In the genomic region with DNA sequence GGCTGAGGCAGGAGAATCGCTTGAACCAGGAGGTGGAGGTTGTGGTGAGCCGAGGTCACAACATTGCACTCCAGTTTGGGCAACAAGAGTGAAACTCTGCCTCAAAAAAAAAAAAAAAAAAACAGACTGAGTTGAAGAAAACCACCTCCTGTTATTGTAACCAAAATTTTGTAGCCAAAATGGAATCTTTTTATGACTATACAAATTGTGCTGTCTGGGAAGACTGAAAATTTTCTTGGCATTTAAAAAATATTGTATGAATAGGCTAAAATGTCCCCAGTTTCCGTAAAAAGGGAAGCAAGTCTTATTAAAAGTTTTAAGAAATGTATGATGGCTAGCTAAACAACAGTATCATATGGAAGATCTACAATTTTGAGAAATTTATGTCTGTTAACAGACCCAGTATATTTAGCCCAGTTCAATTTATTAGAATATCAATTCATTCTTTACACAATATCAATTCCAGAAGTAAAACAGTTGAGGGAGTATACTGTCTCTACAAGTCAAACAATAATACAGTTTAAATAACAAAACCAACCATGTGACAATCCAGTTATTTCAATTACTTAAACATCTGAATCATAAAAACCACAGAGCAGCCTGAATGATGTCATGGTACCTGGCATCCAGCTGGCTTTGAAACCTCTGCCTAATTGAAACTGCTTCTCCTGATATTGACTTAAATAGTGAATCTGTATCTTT, we compare ENCODE assay signal across 8 cellular contexts.
DNase-seq lines count a peak whose midpoint lies in the region; ATAC-seq, FAIRE-seq and TF ChIP-seq lines count a peak whose summit lies in the region.

No MANE protein-coding gene starts in this region.

- no peak for FAIRE-seq in A549 (lab: Jason Lieb, UNC)

- TF ChIP-seq RAD21 in A549 (conservative IDR thresholded peaks at IDR 0.05 in 1 of 2, IDR thresholded peaks at IDR 0.05 in 1 of 2), result no peak; a peak in 1 of 5 replicates

- POLR2A ChIA-PET in A549 (lab: Yijun Ruan, JAX), result interaction anchor here (1.0 kb wide), 2 partner anchors 164 to 168 kb away, joined by 3 to 6 read pairs; no protein-coding TSS in a partner anchor

- peak overlapping the region in 1 of 2 experiments; percentile 63; a peak in 2 of 6 replicates for H3K27ac ChIP-seq in A549

- TF ChIP-seq POLR2A in A549 (IDR thresholded peaks at IDR 0.05; ENCODE audit: low read length), result no peak

- H3K4me2 ChIP-seq in A549, result peak overlapping the region; percentile 24

- TF ChIP-seq CTCF in A549 (IDR thresholded peaks at IDR 0.05) (no peak), osteocyte (IDR thresholded peaks at IDR 0.05) (no peak)

- peak overlapping the region; percentile 5 for H3K27ac Mint-ChIP-seq in osteocyte (ENCODE audit: unreplicated experiment)

- no peaks in the 10 kb centered on the region for H3K27me3 Mint-ChIP-seq in osteocyte (ENCODE audit: unreplicated experiment)

- peaks cover 23% of the 10 kb centered on the region for H3K4me1 Mint-ChIP-seq in osteocyte (ENCODE audit: unreplicated experiment)

- DNase-seq in A549 (ENCODE audit: low read depth in 1 of 2, low spot score in 1 of 2) (peak; percentile 26 to 65), osteocyte (ENCODE audit: extremely low spot score, unreplicated experiment) (no peak), NK-92 (lab: John Stamatoyannopoulos, UW; ENCODE audit: unreplicated experiment) (no peak)
- no peak for DNase-seq in effector CD4-positive, alpha-beta T cell
- DNase-seq in activated CD8-positive, alpha-beta memory T cell treated with anti-CD3 and anti-CD28 coated beads, Interleukin-2, amount 50 U/mL, for 48 hours, result no peak

- no peaks in the 10 kb centered on the region for H3K9me3 ChIP-seq in A549

- no peak overlapping the region for H3K4me3 Mint-ChIP-seq in osteocyte (ENCODE audit: unreplicated experiment)

- CTCF ChIA-PET in A549 (lab: Yijun Ruan, JAX), result interaction anchor here (0.6 to 0.7 kb wide), 2 partner anchors 8 to 247 kb away, joined by 3 to 5 read pairs; no protein-coding TSS in a partner anchor

- WGBS in A549 (ENCODE audit: missing lambda C conversion rate), result 79% methylated on average over 3 of the region's 3 CpGs

- no peaks in the 10 kb centered on the region for H3K9me3 Mint-ChIP-seq in osteocyte (ENCODE audit: unreplicated experiment)

- no peak overlapping the region for H3K4me3 ChIP-seq in A549

- no peak; a peak in 1 of 5 replicates for TF ChIP-seq EP300 in A549 (IDR thresholded peaks at IDR 0.05)

- peaks cover 38% of the 10 kb centered on the region for H3K4me1 ChIP-seq in A549

- ATAC-seq in A549 (peak; percentile 74 to 81), GM18867 (IDR thresholded peaks at IDR 0.05; ENCODE audit: unreplicated experiment) (peak; percentile 80), HG03432 (IDR thresholded peaks at IDR 0.05; ENCODE audit: unreplicated experiment) (peak; percentile 90), SK-N-SH treated with all-trans-retinoic acid at 6 μM for 48 hours (peak; percentile 91)

- H3K36me3 Mint-ChIP-seq in osteocyte (ENCODE audit: unreplicated experiment), result no peaks in the 10 kb centered on the region

TF ChIP-seq in A549, 52 proteins besides CTCF, POLR2A, EP300 and RAD21 (continues in another document):
- no peak for TF ChIP-seq RCOR1 (IDR thresholded peaks at IDR 0.05; ENCODE audit: low read depth, low read length)
- TF ChIP-seq ELK1 (IDR thresholded peaks at IDR 0.05; ENCODE audit: low read depth, low read length), result no peak
- TF ChIP-seq, protein P1, sequence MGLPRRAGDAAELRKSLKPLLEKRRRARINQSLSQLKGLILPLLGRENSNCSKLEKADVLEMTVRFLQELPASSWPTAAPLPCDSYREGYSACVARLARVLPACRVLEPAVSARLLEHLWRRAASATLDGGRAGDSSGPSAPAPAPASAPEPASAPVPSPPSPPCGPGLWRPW (IDR thresholded peaks at IDR 0.05), result no peak
- TF ChIP-seq CBX2 (IDR thresholded peaks at IDR 0.05; ENCODE audit: borderline replicate concordance, low read depth), result no peak
- TF ChIP-seq KDM5A (IDR thresholded peaks at IDR 0.05), result no peak
- TF ChIP-seq FOXS1 (CRISPR knock-in tag; IDR thresholded peaks at IDR 0.05), result no peak
- TF ChIP-seq NR3C1 (IDR thresholded peaks at IDR 0.05), result no peak
- no peak for TF ChIP-seq HOXB13 (CRISPR knock-in tag; IDR thresholded peaks at IDR 0.05; ENCODE audit: low read depth)
- TF ChIP-seq HDAC2 (IDR thresholded peaks at IDR 0.05), result no peak
- TF ChIP-seq FOSL2 (IDR thresholded peaks at IDR 0.05), result peak; percentile 31; the same call in 1 of the 2 replicates
- TF ChIP-seq FOSL2 (CRISPR knock-in tag; IDR thresholded peaks at IDR 0.05), result peak; percentile 74
- no peak for TF ChIP-seq BHLHE40 (IDR thresholded peaks at IDR 0.05; ENCODE audit: low read depth, low read length)
- TF ChIP-seq CHD2 (IDR thresholded peaks at IDR 0.05; ENCODE audit: low read length, partially characterized antibody), result no peak
- no peak for TF ChIP-seq ESRRA (IDR thresholded peaks at IDR 0.05; ENCODE audit: borderline replicate concordance, low read length)
- no peak for TF ChIP-seq CBX8 (IDR thresholded peaks at IDR 0.05)
- TF ChIP-seq TFCP2L1 (CRISPR knock-in tag; IDR thresholded peaks at IDR 0.05), result no peak
- peak; percentile 25; the same call in 1 of the 3 replicates for TF ChIP-seq SMC3 (IDR thresholded peaks at IDR 0.05)
- TF ChIP-seq ZC3H11A (IDR thresholded peaks at IDR 0.05), result no peak
- TF ChIP-seq E2F6 (IDR thresholded peaks at IDR 0.05; ENCODE audit: borderline replicate concordance, low read depth), result no peak
- TF ChIP-seq FOSB (CRISPR knock-in tag; IDR thresholded peaks at IDR 0.05), result no peak
- no peak for TF ChIP-seq TP53 (CRISPR knock-in tag; IDR thresholded peaks at IDR 0.05)
- no peak for TF ChIP-seq HEYL (CRISPR knock-in tag; IDR thresholded peaks at IDR 0.05)

TF ChIP-seq in SK-N-SH treated with all-trans-retinoic acid at 6 μM for 48 hours, 23 proteins besides CTCF, POLR2A, EP300 and RAD21:
- TF ChIP-seq RARB (CRISPR knock-in tag; IDR thresholded peaks at IDR 0.05) (no peak), CREB5 (CRISPR knock-in tag; IDR thresholded peaks at IDR 0.05; ENCODE audit: low read depth) (peak; percentile 79; the same call in 1 of the 2 replicates), ISL1 (CRISPR knock-in tag; IDR thresholded peaks at IDR 0.05) (peak; percentile 69)

Comparison
In these comparisons a context has a peak if more than half of its experiments do, and no peak if none do; other contexts are left out.
1. DNase-seq: peak in A549 (2 of 2); none in osteocyte (single experiment), NK-92 (single experiment), effector CD4-positive, alpha-beta T cell (single experiment) and activated CD8-positive, alpha-beta memory T cell treated with anti-CD3 and anti-CD28 coated beads, Interleukin-2, amount 50 U/mL, for 48 hours (single experiment).
2. Peak in every context shown above with its lines, with median percentiles within 50 percentile points of each other: ATAC-seq.